In the genomic region with DNA sequence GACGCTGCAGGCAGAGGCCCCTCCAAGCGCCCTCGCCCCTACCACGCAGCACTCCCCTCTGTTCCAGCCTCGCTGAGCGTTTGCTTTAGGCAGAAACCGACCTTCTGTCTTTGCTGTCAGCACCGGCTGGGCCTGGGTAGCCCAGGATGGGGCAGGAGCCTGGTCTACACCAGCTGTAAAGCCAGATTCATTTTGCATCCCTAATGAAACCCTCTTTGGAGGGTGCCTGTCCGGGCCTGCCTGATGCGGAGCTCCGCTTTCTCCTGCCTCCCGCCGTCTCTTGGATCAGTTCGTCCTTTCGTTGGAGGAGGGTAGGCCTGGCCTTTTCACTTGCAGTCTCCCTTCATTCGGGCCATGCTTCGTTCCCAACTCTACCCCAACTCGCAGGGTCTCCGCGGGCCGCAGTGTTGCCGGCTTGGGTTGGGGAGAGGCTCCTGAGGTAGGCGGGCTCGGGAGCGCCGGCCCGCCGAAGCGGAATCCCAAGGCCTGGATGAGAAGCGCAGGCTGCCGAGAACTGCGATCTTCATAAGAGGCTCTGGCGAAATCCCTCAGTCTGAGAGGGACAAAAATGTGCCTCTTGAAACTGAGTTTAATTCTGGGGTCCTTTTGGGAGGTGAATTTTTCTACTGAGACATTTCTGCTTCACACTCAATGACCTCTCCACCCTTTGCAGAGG, we compare ENCODE assay signal across 22 cellular contexts. TPM values are rescaled to one million over a fixed set of nuclear protein-coding genes. Genes with fewer than 3 reads are reported as not detected.
DNase-seq lines count a peak whose midpoint lies in the region; ATAC-seq, FAIRE-seq and TF ChIP-seq lines count a peak whose summit lies in the region.
"Had no signal": no experiment of that assay in that cellular context is flagged by ENCODE, and none has a peak within 500 bp of the region (broad histone marks: within the 10 kb centered on the region; RNA-seq: fewer than 3 reads in every experiment).

No MANE protein-coding gene starts in this region.

- H3K4me1 Mint-ChIP-seq in brain, result peaks cover 14% of the 10 kb centered on the region
- H3K4me1 Mint-ChIP-seq in mesothelial cell of epicardium, result peaks cover 76% of the 10 kb centered on the region

- peaks cover 8% of the 10 kb centered on the region; the same call in 1 of the 2 replicates for H4K20me1 ChIP-seq in HepG2 (ENCODE audit: insufficient read depth, low read length)

- no peaks in the 10 kb centered on the region for H3K27me3 Mint-ChIP-seq in brain
- peaks cover 74% of the 10 kb centered on the region for H3K27me3 Mint-ChIP-seq in mesothelial cell of epicardium (ENCODE audit: low read depth)

- peak overlapping the region in 2 of 5 experiments; percentile 57 to 83 for H3K27ac Mint-ChIP-seq in brain
- peak overlapping the region; percentile 93 for H3K27ac Mint-ChIP-seq in mesothelial cell of epicardium
- H3K27ac Mint-ChIP-seq: activated CD8-positive, alpha-beta memory T cell treated with anti-CD3 and anti-CD28 coated beads, Interleukin-2, amount 10 ng/mL, durations not matched to agents 7 days and 5 days; T-helper 2 cell treated with Interferon-gamma antibody and Interleukin-4, amounts not matched to agents 5 μg/mL and 100 μg/mL, for 36 hours had no signal

- peaks cover 44 to 98% of the 10 kb centered on the region in 2 experiments for H3K27me3 ChIP-seq in HepG2 (ENCODE audit: control insufficient read depth in 1 of 2, insufficient read depth in 2 of 2, low read length in 2 of 2)
- peaks cover 31 to 73% of the 10 kb centered on the region in 2 donors for H3K27me3 ChIP-seq in right lobe of liver
- peaks cover 100% of the 10 kb centered on the region for H3K27me3 ChIP-seq in transverse colon
- peaks cover 14 to 79% of the 10 kb centered on the region in 2 donors for H3K27me3 ChIP-seq in small intestine (ENCODE audit: control insufficient read depth in 2 of 2, insufficient read depth in 2 of 2, low read length in 2 of 2)

- no peak overlapping the region for H3K4me2 ChIP-seq in HepG2 (ENCODE audit: low read depth, low read length)

- no peak overlapping the region for H2AFZ ChIP-seq in HepG2 (ENCODE audit: low read length)

- FAIRE-seq in HepG2 (lab: Jason Lieb, UNC) (no peak), small intestine (lab: Jason Lieb, UNC) (no peak)

- H3K4me1 ChIP-seq in HepG2 (ENCODE audit: insufficient read depth, low read length), result no peaks in the 10 kb centered on the region
- peaks cover 0 to 1% (median 0%) of the 10 kb centered on the region in 4 donors for H3K4me1 ChIP-seq in right lobe of liver
- peaks cover 3 to 68% (median 42%) of the 10 kb centered on the region in 4 donors for H3K4me1 ChIP-seq in transverse colon
- H3K4me1 ChIP-seq in small intestine (ENCODE audit: control insufficient read depth in 2 of 2, insufficient read depth in 1 of 2, low read depth in 1 of 2, low read length in 1 of 2), result no peaks in the 10 kb centered on the region

- H3K4me3 ChIP-seq in HepG2 (replicated peaks in 1 of 3; ENCODE audit: insufficient read depth in 1 of 3, low read depth in 2 of 3, low read length in 3 of 3) (no peak overlapping the region), right lobe of liver (no peak overlapping the region), transverse colon (peak overlapping the region in 1 of 4 donors; percentile 14), small intestine (ENCODE audit: low read depth in 1 of 2, low read length in 2 of 2) (no peak overlapping the region)
- H3K4me3 ChIP-seq: lung, MG63 had no signal

- POLR2A ChIA-PET in HepG2 (lab: Yijun Ruan, JAX), result no interaction called here

- 24% methylated on average over 33 of the region's 33 CpGs for WGBS in HepG2 (ENCODE audit: low lambda C conversion rate)
- 22% methylated on average over 22 of the region's 33 CpGs for WGBS in right lobe of liver (ENCODE audit: insufficient coverage, low coverage, low lambda C conversion rate, missing lambda C conversion rate)
- WGBS in transverse colon (ENCODE audit: low coverage in 1 of 2), 2 donors, result 17 to 46% methylated on average over 1 to 29 of the region's 33 CpGs
- 18 to 45% (median 26%) methylated on average over 33 of the region's 33 CpGs for WGBS in small intestine, 3 donors

- H3K36me3 ChIP-seq in HepG2 (replicated peaks in 1 of 2; ENCODE audit: control insufficient read depth in 1 of 2, insufficient read depth in 2 of 2, low read length in 2 of 2) (no peaks in the 10 kb centered on the region), right lobe of liver (no peaks in the 10 kb centered on the region), transverse colon (no peaks in the 10 kb centered on the region), small intestine (ENCODE audit: control insufficient read depth in 2 of 2, insufficient read depth in 2 of 2, low read length in 2 of 2) (no peaks in the 10 kb centered on the region)
- H3K36me3 ChIP-seq: neutrophil, suprapubic skin had no signal

- intact Hi-C loops in HepG2 (cut with micrococcal nuclease; ENCODE audit: unreplicated experiment), result loop anchor here (5.0 kb wide), 2 partner anchors 358 to 593 kb away; no protein-coding TSS in a partner anchor
- intact Hi-C loops in right lobe of liver (cut with DNase I), result loop anchor here in 1 of 2 donors (10.0 kb wide), 1 partner anchor 275 kb away; no protein-coding TSS in a partner anchor
- intact Hi-C loops in transverse colon (cut with DNase I; ENCODE audit: low total_unique reads), result loop anchor here (5.0 kb wide), 1 partner anchor 283 kb away; no protein-coding TSS in a partner anchor

- CTCF ChIA-PET in HepG2 (lab: Yijun Ruan, JAX; ENCODE audit: low intra/inter-chr PET ratio, low total read pairs), result interaction anchor here (2.0 kb wide), 1 partner anchor 283 kb away, joined by 10 read pairs; no protein-coding TSS in a partner anchor

- no peak for TF ChIP-seq POLR2A in HepG2 (IDR thresholded peaks at IDR 0.05; ENCODE audit: insufficient read depth in 1 of 2, low read depth in 2 of 2, low read length in 2 of 2)
- no peak for TF ChIP-seq POLR2A in right lobe of liver (IDR thresholded peaks at IDR 0.05)
- TF ChIP-seq POLR2A in transverse colon (IDR thresholded peaks at IDR 0.05), result peak; percentile 27

- TF ChIP-seq CTCF in HepG2 (CRISPR knock-in tag; IDR thresholded peaks at IDR 0.05) (no peak), right lobe of liver (IDR thresholded peaks at IDR 0.05) (no peak), brain (conservative IDR thresholded peaks at IDR 0.05) (no peak), mesothelial cell of epicardium (IDR thresholded peaks at IDR 0.05; ENCODE audit: unreplicated experiment) (no peak), transverse colon (IDR thresholded peaks at IDR 0.05) (no peak)

- in situ Hi-C loops in HepG2 (cut with HindIII; ENCODE audit: extremely low pct_ligation_motif_present, low pct_unique_long_range_greater_than_20kb) (no loop called here), transverse colon (cut with MboI; ENCODE audit: low pct_ligation_motif_present in 1 of 4, low pct_unique_long_range_greater_than_20kb in 1 of 4, low sequenced_read_pairs in 3 of 4) (no loop called here)

- DNase-seq in HepG2 (ENCODE audit: low spot score) (no peak), right lobe of liver (no peak), mesothelial cell of epicardium (ENCODE audit: low spot score in 2 of 2, unreplicated experiment in 2 of 2) (no peak), transverse colon (no peak), small intestine (no peak)
- DNase-seq in stimulated activated CD4-positive, alpha-beta T cell treated with anti-CD3 and anti-CD28 coated beads, Interleukin-12 subunit alpha, Interleukin-12 subunit beta, amount 100 ng/mL, for 4 hours, result no peak
- DNase-seq: activated CD4-positive, alpha-beta T cell treated with anti-CD3 and anti-CD28 coated beads for 1 hour; activated CD8-positive, alpha-beta memory T cell treated with anti-CD3 and anti-CD28 coated beads, Interleukin-2, amount 10 ng/mL, durations not matched to agents 7 days and 5 days; CD8-positive, alpha-beta memory T cell; dermis blood vessel endothelial cell; MG63; NCI-H187 treated with DMSO at 0.1 percent for 48 hours; NCI-H510A treated with DMSO at 0.1 percent for 48 hours; SHP77 treated with DMSO at 0.1 percent for 48 hours; stimulated activated CD4-positive, alpha-beta T cell treated with anti-CD3 and anti-CD28 coated beads, Interleukin-2, amount 100 ng/mL, for 24 hours had no signal

- H3K79me2 ChIP-seq in HepG2 (ENCODE audit: insufficient read depth, low read length), result no peaks in the 10 kb centered on the region

- no peak overlapping the region for H3K9ac ChIP-seq in HepG2 (ENCODE audit: insufficient read depth, low read depth, low read length)

- BruUV-seq in HepG2 (replicated peaks; lab: Mats Ljungman, UMichigan), result no TSS peak

- H3K36me3 Mint-ChIP-seq in brain, result no peaks in the 10 kb centered on the region
- peaks cover 18% of the 10 kb centered on the region for H3K36me3 Mint-ChIP-seq in mesothelial cell of epicardium

- no peak for TF ChIP-seq EP300 in HepG2 (IDR thresholded peaks at IDR 0.05; ENCODE audit: low read depth in 2 of 2, low read length in 2 of 2)
- no peak for TF ChIP-seq EP300 in HepG2 (CRISPR knock-in tag; IDR thresholded peaks at IDR 0.05; ENCODE audit: borderline replicate concordance)
- TF ChIP-seq EP300 in transverse colon (IDR thresholded peaks at IDR 0.05; ENCODE audit: low read depth), result no peak

- TF ChIP-seq RAD21 in HepG2 (CRISPR knock-in tag; IDR thresholded peaks at IDR 0.05), result no peak

- ATAC-seq in HepG2 (no peak), right lobe of liver (no peak), GM21723 (IDR thresholded peaks at IDR 0.05; ENCODE audit: unreplicated experiment) (no peak)

- H3K9me3 ChIP-seq in HepG2 (ENCODE audit: low read length) (no peaks in the 10 kb centered on the region), right lobe of liver (no peaks in the 10 kb centered on the region), transverse colon (no peaks in the 10 kb centered on the region), small intestine (ENCODE audit: control insufficient read depth, low read depth) (no peaks in the 10 kb centered on the region)
- H3K9me3 ChIP-seq: MG63, neutrophil, suprapubic skin had no signal

- H3K27ac ChIP-seq in HepG2 (ENCODE audit: extremely low read length, insufficient read depth, low read length), result no peak overlapping the region
- no peak overlapping the region for H3K27ac ChIP-seq in right lobe of liver
- peak overlapping the region; percentile 74 to 82 (median 78) for H3K27ac ChIP-seq in transverse colon
- no peak overlapping the region for H3K27ac ChIP-seq in small intestine (ENCODE audit: low read depth in 1 of 2, low read length in 1 of 2)
- H3K27ac ChIP-seq: neutrophil, suprapubic skin had no signal

- H3K9me3 Mint-ChIP-seq in brain, result peaks cover 0 to 14% (median 0%) of the 10 kb centered on the region in 5 experiments
- H3K9me3 Mint-ChIP-seq in mesothelial cell of epicardium, result no peaks in the 10 kb centered on the region
- H3K9me3 Mint-ChIP-seq: T-helper 2 cell treated with Interferon-gamma antibody and Interleukin-4, amounts not matched to agents 5 μg/mL and 100 μg/mL, for 36 hours had no signal

- H3K4me3 Mint-ChIP-seq in brain (peak overlapping the region in 3 of 5 experiments; percentile 65 to 77 (median 73)), mesothelial cell of epicardium (peak overlapping the region; percentile 69)
- H3K4me3 Mint-ChIP-seq: activated CD8-positive, alpha-beta memory T cell treated with anti-CD3 and anti-CD28 coated beads, Interleukin-2, amount 10 ng/mL, durations not matched to agents 7 days and 5 days; T-helper 2 cell treated with Interferon-gamma antibody and Interleukin-4, amounts not matched to agents 5 μg/mL and 100 μg/mL, for 36 hours had no signal

RNA-seq across cellular contexts. Expression of gene HOXB8, which starts 4.9 kb away (rescaled TPM):
- total RNA-seq in HepG2 (2016; rRNA removed; fragmentation: Illumina TruSeq; extraction: Trizol) (not detected in 2 replicates), right lobe of liver (not detected), mesothelial cell of epicardium (75.7 to 82.4 TPM (median 78.8 TPM) in 3 replicates), transverse colon (10 to 100 TPM in 2 of 4 donors, 1 to 10 TPM in 2; 1.8 to 21.3 (median 8.9) TPM)
- not detected in 2 replicates for total RNA-seq in HepG2 (2016; cell fraction: cytosol; rRNA removed; fragmentation: Illumina TruSeq; extraction: Trizol; ENCODE audit: low read depth)
- not detected in 2 replicates for total RNA-seq in HepG2 (2016; cell fraction: insoluble cytoplasmic fraction; rRNA removed; fragmentation: Illumina TruSeq; extraction: Trizol)
- not detected in 2 replicates for total RNA-seq in HepG2 (2016; cell fraction: membrane; rRNA removed; fragmentation: Illumina TruSeq; extraction: Trizol)
- total RNA-seq in HepG2 (2016; cell fraction: nucleus; rRNA removed; fragmentation: Illumina TruSeq; extraction: Trizol), result not detected in 2 replicates
- polyA plus RNA-seq in HepG2 (2011; rRNA removed) (not detected in 2 replicates), brain (ENCODE audit: insufficient read depth, low read depth, low replicate concordance) (65.2 TPM), small intestine (under 1 TPM in 1 of 3 donors, not detected in 2; 0.12 TPM)
- polyA plus RNA-seq in HepG2 (2011; cell fraction: cytosol; rRNA removed), result not detected in 2 replicates
- not detected in 2 replicates for polyA plus RNA-seq in HepG2 (2011; cell fraction: nucleus; rRNA removed)
- polyA plus RNA-seq in HepG2 (2012), result not detected in 2 replicates
- not detected in 2 replicates for polyA plus RNA-seq in HepG2 (2016; cell fraction: cytosol; fragmentation: Illumina TruSeq; extraction: Trizol; ENCODE audit: low read depth)
- not detected in 2 replicates for polyA plus RNA-seq in HepG2 (2016; cell fraction: insoluble cytoplasmic fraction; fragmentation: Illumina TruSeq; extraction: Trizol; ENCODE audit: low read depth)
- not detected in 2 replicates for polyA plus RNA-seq in HepG2 (2016; cell fraction: membrane; fragmentation: Illumina TruSeq; extraction: Trizol; ENCODE audit: low read depth)
- not detected in 2 replicates for polyA plus RNA-seq in HepG2 (2016; cell fraction: nucleus; fragmentation: Illumina TruSeq; extraction: Trizol; ENCODE audit: insufficient read depth, low read depth)
- 0.19 TPM in 1 of 2 replicates, not detected in the other for polyA minus RNA-seq in HepG2 (2011; rRNA and poly(A)+ RNA removed; ENCODE audit: low replicate concordance)
- polyA minus RNA-seq in HepG2 (2011; cell fraction: cytosol; rRNA and poly(A)+ RNA removed), result not detected in 2 replicates
- not detected in 2 replicates for polyA minus RNA-seq in HepG2 (2011; cell fraction: nucleus; rRNA and poly(A)+ RNA removed)
- total RNA-seq: CD8-positive, alpha-beta memory T cell; suprapubic skin had no signal
- polyA plus RNA-seq: CD8-positive, alpha-beta memory T cell; esophagus had no signal

RNA-seq across cellular contexts. Expression of gene HOXB9, which starts 6.2 kb away (rescaled TPM):
- total RNA-seq in HepG2 (2016; rRNA removed; fragmentation: Illumina TruSeq; extraction: Trizol) (not detected in 2 replicates), right lobe of liver (not detected), mesothelial cell of epicardium (33.8 to 35.4 TPM (median 34.4 TPM) in 3 replicates), transverse colon (10 to 100 TPM; 19.8 to 54.3 (median 29.4) TPM)
- not detected in 2 replicates for total RNA-seq in HepG2 (2016; cell fraction: cytosol; rRNA removed; fragmentation: Illumina TruSeq; extraction: Trizol; ENCODE audit: low read depth)
- total RNA-seq in HepG2 (2016; cell fraction: insoluble cytoplasmic fraction; rRNA removed; fragmentation: Illumina TruSeq; extraction: Trizol), result not detected in 2 replicates
- not detected in 2 replicates for total RNA-seq in HepG2 (2016; cell fraction: membrane; rRNA removed; fragmentation: Illumina TruSeq; extraction: Trizol)
- not detected in 2 replicates for total RNA-seq in HepG2 (2016; cell fraction: nucleus; rRNA removed; fragmentation: Illumina TruSeq; extraction: Trizol)
- polyA plus RNA-seq in HepG2 (2011; rRNA removed) (not detected in 2 replicates), brain (ENCODE audit: insufficient read depth, low read depth, low replicate concordance) (5.0 TPM), small intestine (under 1 TPM in 2 of 3 donors, not detected in 1; 0.07 to 0.54 TPM)
- polyA plus RNA-seq in HepG2 (2011; cell fraction: cytosol; rRNA removed), result 0.01 TPM in 1 of 2 replicates, not detected in the other
- polyA plus RNA-seq in HepG2 (2011; cell fraction: nucleus; rRNA removed), result not detected in 2 replicates
- polyA plus RNA-seq in HepG2 (2012), result not detected in 2 replicates
- not detected in 2 replicates for polyA plus RNA-seq in HepG2 (2016; cell fraction: cytosol; fragmentation: Illumina TruSeq; extraction: Trizol; ENCODE audit: low read depth)
- not detected in 2 replicates for polyA plus RNA-seq in HepG2 (2016; cell fraction: insoluble cytoplasmic fraction; fragmentation: Illumina TruSeq; extraction: Trizol; ENCODE audit: low read depth)
- polyA plus RNA-seq in HepG2 (2016; cell fraction: membrane; fragmentation: Illumina TruSeq; extraction: Trizol; ENCODE audit: low read depth), result not detected in 2 replicates
- polyA plus RNA-seq in HepG2 (2016; cell fraction: nucleus; fragmentation: Illumina TruSeq; extraction: Trizol; ENCODE audit: insufficient read depth, low read depth), result not detected in 2 replicates
- 0.06 and 0.49 TPM in 2 replicates for polyA minus RNA-seq in HepG2 (2011; rRNA and poly(A)+ RNA removed; ENCODE audit: low replicate concordance)
- not detected in 2 replicates for polyA minus RNA-seq in HepG2 (2011; cell fraction: cytosol; rRNA and poly(A)+ RNA removed)
- not detected in 2 replicates for polyA minus RNA-seq in HepG2 (2011; cell fraction: nucleus; rRNA and poly(A)+ RNA removed)
- polyA plus RNA-seq: CD8-positive, alpha-beta memory T cell; lung had no signal

RNA-seq across cellular contexts. Expression of gene HOXB7, which starts 9.1 kb away (rescaled TPM):
- not detected in 2 replicates for total RNA-seq in HepG2 (2016; rRNA removed; fragmentation: Illumina TruSeq; extraction: Trizol)
- not detected in 2 replicates for total RNA-seq in HepG2 (2016; cell fraction: cytosol; rRNA removed; fragmentation: Illumina TruSeq; extraction: Trizol; ENCODE audit: low read depth)
- not detected in 2 replicates for total RNA-seq in HepG2 (2016; cell fraction: insoluble cytoplasmic fraction; rRNA removed; fragmentation: Illumina TruSeq; extraction: Trizol)
- not detected in 2 replicates for total RNA-seq in HepG2 (2016; cell fraction: membrane; rRNA removed; fragmentation: Illumina TruSeq; extraction: Trizol)
- not detected in 2 replicates for total RNA-seq in HepG2 (2016; cell fraction: nucleus; rRNA removed; fragmentation: Illumina TruSeq; extraction: Trizol)
- polyA plus RNA-seq in HepG2 (2011; rRNA removed), result 0.04 and 0.08 TPM in 2 replicates
- not detected in 2 replicates for polyA plus RNA-seq in HepG2 (2011; cell fraction: cytosol; rRNA removed)
- not detected in 2 replicates for polyA plus RNA-seq in HepG2 (2011; cell fraction: nucleus; rRNA removed)
- not detected in 2 replicates for polyA plus RNA-seq in HepG2 (2012)
- not detected in 2 replicates for polyA plus RNA-seq in HepG2 (2016; cell fraction: cytosol; fragmentation: Illumina TruSeq; extraction: Trizol; ENCODE audit: low read depth)
- not detected in 2 replicates for polyA plus RNA-seq in HepG2 (2016; cell fraction: insoluble cytoplasmic fraction; fragmentation: Illumina TruSeq; extraction: Trizol; ENCODE audit: low read depth)
- not detected in 2 replicates for polyA plus RNA-seq in HepG2 (2016; cell fraction: membrane; fragmentation: Illumina TruSeq; extraction: Trizol; ENCODE audit: low read depth)
- polyA plus RNA-seq in HepG2 (2016; cell fraction: nucleus; fragmentation: Illumina TruSeq; extraction: Trizol; ENCODE audit: insufficient read depth, low read depth), result not detected in 2 replicates
- 8.9 TPM in 1 of 2 replicates, not detected in the other for polyA minus RNA-seq in HepG2 (2011; rRNA and poly(A)+ RNA removed; ENCODE audit: low replicate concordance)
- not detected in 2 replicates for polyA minus RNA-seq in HepG2 (2011; cell fraction: cytosol; rRNA and poly(A)+ RNA removed)
- polyA minus RNA-seq in HepG2 (2011; cell fraction: nucleus; rRNA and poly(A)+ RNA removed), result not detected in 2 replicates
- under 1 TPM in 4 of 6 experiments, not detected in 2; 0.16 to 0.79 (median 0.30) TPM for total RNA-seq in right lobe of liver
- polyA plus RNA-seq in brain (ENCODE audit: insufficient read depth, low read depth, low replicate concordance), result 37.1 TPM
- 18.6 to 20.3 TPM (median 19.5 TPM) in 3 replicates for total RNA-seq in mesothelial cell of epicardium
- total RNA-seq in transverse colon, result 10 to 100 TPM in 3 of 4 donors, not detected in 1; 11.2 to 20.9 (median 16.7) TPM
- polyA plus RNA-seq in small intestine, result 1 to 10 TPM in 2 of 3 donors, not detected in 1; 4.3 to 4.9 TPM

RNA-seq across cellular contexts. Expression of gene HOXB6, which starts 15.2 kb away (rescaled TPM):
- total RNA-seq in HepG2 (2016; rRNA removed; fragmentation: Illumina TruSeq; extraction: Trizol) (not detected in 2 replicates), right lobe of liver (under 1 TPM; 0.18 to 0.83 (median 0.56) TPM), mesothelial cell of epicardium (56.4 to 63.1 TPM (median 59.7 TPM) in 3 replicates), transverse colon (10 to 100 TPM; 42.7 to 78.4 (median 62.5) TPM)
- not detected in 2 replicates for total RNA-seq in HepG2 (2016; cell fraction: cytosol; rRNA removed; fragmentation: Illumina TruSeq; extraction: Trizol; ENCODE audit: low read depth)
- total RNA-seq in HepG2 (2016; cell fraction: insoluble cytoplasmic fraction; rRNA removed; fragmentation: Illumina TruSeq; extraction: Trizol), result not detected in 2 replicates
- not detected in 2 replicates for total RNA-seq in HepG2 (2016; cell fraction: membrane; rRNA removed; fragmentation: Illumina TruSeq; extraction: Trizol)
- not detected in 2 replicates for total RNA-seq in HepG2 (2016; cell fraction: nucleus; rRNA removed; fragmentation: Illumina TruSeq; extraction: Trizol)
- polyA plus RNA-seq in HepG2 (2011; rRNA removed) (not detected in 2 replicates), brain (ENCODE audit: insufficient read depth, low read depth, low replicate concordance) (31.9 TPM), small intestine (1 to 10 TPM in 2 of 3 donors, under 1 TPM in 1; 0.45 to 6.9 (median 1.1) TPM)
- polyA plus RNA-seq in HepG2 (2011; cell fraction: cytosol; rRNA removed), result not detected in 2 replicates
- polyA plus RNA-seq in HepG2 (2011; cell fraction: nucleus; rRNA removed), result not detected in 2 replicates
- polyA plus RNA-seq in HepG2 (2012), result not detected in 2 replicates
- polyA plus RNA-seq in HepG2 (2016; cell fraction: cytosol; fragmentation: Illumina TruSeq; extraction: Trizol; ENCODE audit: low read depth), result not detected in 2 replicates
- polyA plus RNA-seq in HepG2 (2016; cell fraction: insoluble cytoplasmic fraction; fragmentation: Illumina TruSeq; extraction: Trizol; ENCODE audit: low read depth), result not detected in 2 replicates
- not detected in 2 replicates for polyA plus RNA-seq in HepG2 (2016; cell fraction: membrane; fragmentation: Illumina TruSeq; extraction: Trizol; ENCODE audit: low read depth)
- not detected in 2 replicates for polyA plus RNA-seq in HepG2 (2016; cell fraction: nucleus; fragmentation: Illumina TruSeq; extraction: Trizol; ENCODE audit: insufficient read depth, low read depth)
- polyA minus RNA-seq in HepG2 (2011; rRNA and poly(A)+ RNA removed; ENCODE audit: low replicate concordance), result 3.5 TPM in 1 of 2 replicates, not detected in the other
- not detected in 2 replicates for polyA minus RNA-seq in HepG2 (2011; cell fraction: cytosol; rRNA and poly(A)+ RNA removed)
- polyA minus RNA-seq in HepG2 (2011; cell fraction: nucleus; rRNA and poly(A)+ RNA removed), result not detected in 2 replicates
- polyA plus RNA-seq: CD8-positive, alpha-beta memory T cell had no signal

RNA-seq across cellular contexts. Expression of gene HOXB5, which starts 26.4 kb away (rescaled TPM):
- total RNA-seq in HepG2 (2016; rRNA removed; fragmentation: Illumina TruSeq; extraction: Trizol), result not detected in 2 replicates
- total RNA-seq in HepG2 (2016; cell fraction: cytosol; rRNA removed; fragmentation: Illumina TruSeq; extraction: Trizol; ENCODE audit: low read depth), result not detected in 2 replicates
- total RNA-seq in HepG2 (2016; cell fraction: insoluble cytoplasmic fraction; rRNA removed; fragmentation: Illumina TruSeq; extraction: Trizol), result not detected in 2 replicates
- not detected in 2 replicates for total RNA-seq in HepG2 (2016; cell fraction: membrane; rRNA removed; fragmentation: Illumina TruSeq; extraction: Trizol)
- total RNA-seq in HepG2 (2016; cell fraction: nucleus; rRNA removed; fragmentation: Illumina TruSeq; extraction: Trizol), result not detected in 2 replicates
- polyA plus RNA-seq in HepG2 (2011; rRNA removed), result not detected in 2 replicates
- not detected in 2 replicates for polyA plus RNA-seq in HepG2 (2011; cell fraction: cytosol; rRNA removed)
- not detected in 2 replicates for polyA plus RNA-seq in HepG2 (2011; cell fraction: nucleus; rRNA removed)
- polyA plus RNA-seq in HepG2 (2012), result not detected in 2 replicates
- not detected in 2 replicates for polyA plus RNA-seq in HepG2 (2016; cell fraction: cytosol; fragmentation: Illumina TruSeq; extraction: Trizol; ENCODE audit: low read depth)
- polyA plus RNA-seq in HepG2 (2016; cell fraction: insoluble cytoplasmic fraction; fragmentation: Illumina TruSeq; extraction: Trizol; ENCODE audit: low read depth), result not detected in 2 replicates
- polyA plus RNA-seq in HepG2 (2016; cell fraction: membrane; fragmentation: Illumina TruSeq; extraction: Trizol; ENCODE audit: low read depth), result not detected in 2 replicates
- polyA plus RNA-seq in HepG2 (2016; cell fraction: nucleus; fragmentation: Illumina TruSeq; extraction: Trizol; ENCODE audit: insufficient read depth, low read depth), result not detected in 2 replicates
- polyA minus RNA-seq in HepG2 (2011; rRNA and poly(A)+ RNA removed; ENCODE audit: low replicate concordance), result 0.49 TPM in 1 of 2 replicates, not detected in the other
- polyA minus RNA-seq in HepG2 (2011; cell fraction: cytosol; rRNA and poly(A)+ RNA removed), result not detected in 2 replicates
- not detected in 2 replicates for polyA minus RNA-seq in HepG2 (2011; cell fraction: nucleus; rRNA and poly(A)+ RNA removed)
- under 1 TPM in 5 of 6 experiments, not detected in 1; 0.11 to 0.29 (median 0.19) TPM for total RNA-seq in right lobe of liver
- 234 TPM for polyA plus RNA-seq in brain (ENCODE audit: insufficient read depth, low read depth, low replicate concordance)
- total RNA-seq in mesothelial cell of epicardium, result 28.6 to 32.4 TPM (median 31.1 TPM) in 3 replicates
- 10 to 100 TPM; 10.5 to 35.4 (median 18.7) TPM for total RNA-seq in transverse colon
- polyA plus RNA-seq in small intestine, result 1 to 10 TPM in 1 of 3 donors, not detected in 2; 5.8 TPM
- total RNA-seq: CD8-positive, alpha-beta memory T cell had no signal
- polyA plus RNA-seq: CD8-positive, alpha-beta memory T cell had no signal

Comparison
In these comparisons a context has a peak if more than half of its experiments do, and no peak if none do; other contexts are left out.
1. H3K27ac ChIP-seq: peak in transverse colon (4 of 4); none in HepG2 (single experiment), right lobe of liver (0 of 3) and small intestine (0 of 2).
2. RNA of gene HOXB9, which starts 6.2 kb away (total RNA-seq): 33.8 to 35.4 TPM in mesothelial cell of epicardium and 19.8 to 54.3 TPM in transverse colon; not detected in HepG2 and not detected in right lobe of liver; every median in the first group is over 10 times any median in the second.